10 cellular contexts compared by ENCODE assay signal in genomic region chr11:18280438-18281046, GRCh38. TPM values are rescaled to one million over a fixed set of nuclear protein-coding genes. Genes with fewer than 3 reads are reported as not detected.
DNase-seq lines count a peak whose midpoint lies in the region; ATAC-seq and TF ChIP-seq lines count a peak whose summit lies in the region.
"Had no signal": no experiment of that assay in that cellular context is flagged by ENCODE, and none has a peak within 500 bp of the region (broad histone marks: within the 10 kb centered on the region; RNA-seq: fewer than 3 reads in every experiment).

No MANE protein-coding gene starts in this region.

- H3K4me1 Mint-ChIP-seq in activated B cell treated with CpG ODN at 0.5 μM for 24 hours = peaks cover 41% of the 10 kb centered on the region

- H3K4me1 ChIP-seq in SK-N-SH (ENCODE audit: control insufficient read depth in 1 of 2, insufficient read depth in 2 of 2, low read depth in 1 of 2, low read length in 1 of 2) = no peaks in the 10 kb centered on the region

- H3K4me3 Mint-ChIP-seq in activated B cell treated with CpG ODN at 0.5 μM for 24 hours = peak overlapping the region; percentile 62

- ATAC-seq in GM19452 (IDR thresholded peaks at IDR 0.05; ENCODE audit: unreplicated experiment) = peak; percentile 87
- ATAC-seq in HG03064 (IDR thresholded peaks at IDR 0.05; ENCODE audit: low read depth, unreplicated experiment) = peak; percentile 81
- ATAC-seq in activated B cell treated with CpG ODN at 0.5 μM for 24 hours (ENCODE audit: low read depth) = peak; percentile 79

- intact Hi-C loops in activated B cell treated with CpG ODN at 0.5 μM for 24 hours (cut with micrococcal nuclease) = loop anchor here (1.0 kb wide), 2 partner anchors 37 to 42 kb away; partner anchors contain the start of genes GTF2H1 and HPS5

- no peaks in the 10 kb centered on the region for H4K20me1 ChIP-seq in SK-N-SH (ENCODE audit: insufficient read depth)

- H3K9ac ChIP-seq in SK-N-SH = no peak overlapping the region

- 93% methylated on average over 4 of the region's 4 CpGs for WGBS in SK-N-SH (ENCODE audit: low lambda C conversion rate)

- no peaks in the 10 kb centered on the region for H3K79me2 ChIP-seq in SK-N-SH (ENCODE audit: insufficient read depth)

- in situ Hi-C loops in GM13977 (cut with MboI; ENCODE audit: low pct_unique_long_range_greater_than_20kb, low sequenced_read_pairs, unreplicated experiment) = no loop called here

- TF ChIP-seq EP300 in SK-N-SH (IDR thresholded peaks at IDR 0.05; ENCODE audit: borderline replicate concordance in 1 of 2, low read depth in 1 of 2, low read length in 1 of 2) = no peak

- H3K4me3 ChIP-seq in SK-N-SH (ENCODE audit: low read depth in 2 of 2, low read length in 1 of 2) = no peak overlapping the region

- no peaks in the 10 kb centered on the region for H3K9me3 ChIP-seq in SK-N-SH

- H2AFZ ChIP-seq in SK-N-SH (ENCODE audit: low read depth) = no peak overlapping the region

- no peaks in the 10 kb centered on the region for H3K9me3 Mint-ChIP-seq in activated B cell treated with CpG ODN at 0.5 μM for 24 hours

- H3K27me3 Mint-ChIP-seq in activated B cell treated with CpG ODN at 0.5 μM for 24 hours = no peaks in the 10 kb centered on the region

- H3K4me2 ChIP-seq in SK-N-SH = no peak overlapping the region

- CTCF ChIA-PET in activated B cell treated with CpG ODN at 0.5 μM for 24 hours (lab: Charles Lee) (interaction anchor here (3.8 kb wide), 1 partner anchor 37 kb away, joined by 17 read pairs; no protein-coding TSS in a partner anchor), SK-N-SH (lab: Yijun Ruan, JAX) (no interaction called here)

- H3K27me3 ChIP-seq in SK-N-SH (ENCODE audit: insufficient read depth) = no peaks in the 10 kb centered on the region

- peak overlapping the region; percentile 84 for H3K27ac Mint-ChIP-seq in activated B cell treated with CpG ODN at 0.5 μM for 24 hours

- H3K36me3 ChIP-seq in SK-N-SH (replicated peaks in 1 of 2; ENCODE audit: control insufficient read depth in 1 of 2, insufficient read depth in 2 of 2, low read length in 1 of 2) = peaks cover 46 to 55% of the 10 kb centered on the region in 2 experiments

- POLR2A ChIA-PET in activated B cell treated with CpG ODN at 0.5 μM for 24 hours (lab: Charles Lee) (interaction anchor here (0.6 to 4.1 kb wide), 8 partner anchors 28 to 269 kb away, joined by 3 to 25 read pairs (median 4); partner anchors contain the start of genes GTF2H1, HPS5 and LDHA), SK-N-SH (lab: Yijun Ruan, JAX) (no interaction called here)

- TF ChIP-seq CTCF in GM13977 (IDR thresholded peaks at IDR 0.05; ENCODE audit: extremely low read depth, insufficient read depth, missing control alignments) = no peak
- TF ChIP-seq CTCF in activated B cell treated with CpG ODN at 0.5 μM for 24 hours (IDR thresholded peaks at IDR 0.05) = no peak
- no peak for TF ChIP-seq CTCF in SK-N-SH (IDR thresholded peaks at IDR 0.05)

- H3K27ac ChIP-seq in SK-N-SH (ENCODE audit: low read depth in 2 of 2, low read length in 1 of 2) = no peak overlapping the region

- peaks cover 68% of the 10 kb centered on the region for H3K36me3 Mint-ChIP-seq in activated B cell treated with CpG ODN at 0.5 μM for 24 hours (ENCODE audit: low read depth)

- TF ChIP-seq RAD21 in SK-N-SH (IDR thresholded peaks at IDR 0.05; ENCODE audit: low read length) = no peak

- DNase-seq in GM13977 (ENCODE audit: low spot score) (peak; percentile 57), activated B cell treated with CpG ODN at 0.5 μM for 24 hours (no peak), NCI-H526 treated with DMSO at 0.1 percent for 48 hours (lab: John Stamatoyannopoulos, UW) (no peak), SK-N-SH (no peak), iPS-NIHi11 (ENCODE audit: low spot score) (no peak), A172 (ENCODE audit: low spot score) (no peak)

- no peaks in the 10 kb centered on the region for H3K9me2 ChIP-seq in SK-N-SH

- H3F3A ChIP-seq in SK-N-SH (replicated peaks; ENCODE audit: insufficient read depth) = peaks cover 7% of the 10 kb centered on the region

TF ChIP-seq in SK-N-SH, 30 proteins besides CTCF, POLR2A, EP300 and RAD21:
- no peak for TF ChIP-seq NFIC (IDR thresholded peaks at IDR 0.05; ENCODE audit: borderline replicate concordance)
- no peak for TF ChIP-seq GABPA (IDR thresholded peaks at IDR 0.05; ENCODE audit: low read depth)
- no peak for TF ChIP-seq YY1 (IDR thresholded peaks at IDR 0.05; ENCODE audit: low read depth)
- no peak for TF ChIP-seq TEAD4 (IDR thresholded peaks at IDR 0.05; ENCODE audit: borderline replicate concordance, insufficient read depth)
- TF ChIP-seq POLR2AphosphoS5 (IDR thresholded peaks at IDR 0.05; ENCODE audit: low read depth, low read length) = no peak
- no peak for TF ChIP-seq IRF3 (IDR thresholded peaks at IDR 0.05; ENCODE audit: low read depth, low read length)
- TF ChIP-seq ELF1 (IDR thresholded peaks at IDR 0.05) = no peak
- TF ChIP-seq MEF2A (IDR thresholded peaks at IDR 0.05; ENCODE audit: borderline replicate concordance, low read depth) = no peak
- TF ChIP-seq USF1 (IDR thresholded peaks at IDR 0.05; ENCODE audit: borderline replicate concordance, low read depth) = no peak
- TF ChIP-seq FOXJ3 (CRISPR knock-in tag; IDR thresholded peaks at IDR 0.05) = no peak
- TF ChIP-seq RCOR1 (IDR thresholded peaks at IDR 0.05; ENCODE audit: low read length) = no peak
- no peak for TF ChIP-seq SMC3 (IDR thresholded peaks at IDR 0.05; ENCODE audit: low read depth, low read length)
- TF ChIP-seq CHD2 (IDR thresholded peaks at IDR 0.05; ENCODE audit: low read length, partially characterized antibody) = no peak
- TF ChIP-seq FOSL2 (IDR thresholded peaks at IDR 0.05; ENCODE audit: borderline replicate concordance, low read depth) = no peak
- no peak for TF ChIP-seq JUND (IDR thresholded peaks at IDR 0.05)
- TF ChIP-seq PBX3 (IDR thresholded peaks at IDR 0.05) = no peak
- TF ChIP-seq USF2 (IDR thresholded peaks at IDR 0.05; ENCODE audit: borderline replicate concordance, low read depth, low read length) = no peak

RNA-seq across cellular contexts. Expression of gene SAA1, which starts 14.5 kb away (rescaled TPM):
- total RNA-seq in activated B cell treated with CpG ODN at 0.5 μM for 24 hours = not detected in 2 replicates
- not detected in 2 replicates for polyA plus RNA-seq in SK-N-SH (2012; rRNA removed)
- polyA plus RNA-seq in SK-N-SH (2012; cell fraction: cytosol; rRNA removed) = not detected in 2 replicates
- not detected in 2 replicates for polyA plus RNA-seq in SK-N-SH (2012; cell fraction: nucleus; rRNA removed)
- 60.9 and 71.0 TPM in 2 replicates for total RNA-seq in A172 (2014; rRNA removed; shearing (Covaris generic))

RNA-seq across cellular contexts. Expression of gene SAA2, which starts 32.1 kb away (rescaled TPM):
- total RNA-seq in activated B cell treated with CpG ODN at 0.5 μM for 24 hours = 0.35 TPM in 1 of 2 replicates, not detected in the other
- polyA plus RNA-seq in SK-N-SH (2012; rRNA removed) = not detected in 2 replicates
- 0.04 TPM in 1 of 2 replicates, not detected in the other for polyA plus RNA-seq in SK-N-SH (2012; cell fraction: cytosol; rRNA removed)
- not detected in 2 replicates for polyA plus RNA-seq in SK-N-SH (2012; cell fraction: nucleus; rRNA removed)
- total RNA-seq in A172 (2014; rRNA removed; shearing (Covaris generic)) = 4.9 and 12.9 TPM in 2 replicates

RNA-seq across cellular contexts. Expression of gene HPS5, which starts 41.4 kb away (rescaled TPM):
- 42.6 and 51.0 TPM in 2 replicates for total RNA-seq in activated B cell treated with CpG ODN at 0.5 μM for 24 hours
- 8.2 and 10.8 TPM in 2 replicates for polyA plus RNA-seq in SK-N-SH (2012; rRNA removed)
- 11.4 and 11.9 TPM in 2 replicates for polyA plus RNA-seq in SK-N-SH (2012; cell fraction: cytosol; rRNA removed)
- polyA plus RNA-seq in SK-N-SH (2012; cell fraction: nucleus; rRNA removed) = 9.3 and 13.5 TPM in 2 replicates
- 60.3 and 66.2 TPM in 2 replicates for total RNA-seq in A172 (2014; rRNA removed; shearing (Covaris generic))

RNA-seq across cellular contexts. Expression of gene GTF2H1, which starts 41.8 kb away (rescaled TPM):
- 60.3 and 71.5 TPM in 2 replicates for total RNA-seq in activated B cell treated with CpG ODN at 0.5 μM for 24 hours
- 31.2 and 40.4 TPM in 2 replicates for polyA plus RNA-seq in SK-N-SH (2012; rRNA removed)
- 44.9 and 45.3 TPM in 2 replicates for polyA plus RNA-seq in SK-N-SH (2012; cell fraction: cytosol; rRNA removed)
- 61.5 and 64.3 TPM in 2 replicates for polyA plus RNA-seq in SK-N-SH (2012; cell fraction: nucleus; rRNA removed)
- 140 and 164 TPM in 2 replicates for total RNA-seq in A172 (2014; rRNA removed; shearing (Covaris generic))

RNA-seq across cellular contexts. Expression of gene SAA4, which starts 43.9 kb away (rescaled TPM):
- not detected in 2 replicates for total RNA-seq in activated B cell treated with CpG ODN at 0.5 μM for 24 hours
- not detected in 2 replicates for polyA plus RNA-seq in SK-N-SH (2012; rRNA removed)
- not detected in 2 replicates for polyA plus RNA-seq in SK-N-SH (2012; cell fraction: cytosol; rRNA removed)
- not detected in 2 replicates for polyA plus RNA-seq in SK-N-SH (2012; cell fraction: nucleus; rRNA removed)
- total RNA-seq in A172 (2014; rRNA removed; shearing (Covaris generic)) = 0.43 TPM in 1 of 2 replicates, not detected in the other
- total RNA-seq: Daoy had no signal
- polyA plus RNA-seq: esophagus had no signal

Comparison
In these comparisons a context has a peak if more than half of its experiments do, and no peak if none do; other contexts are left out.
1. RNA of gene SAA1, which starts 14.5 kb away (total RNA-seq): 60.9 to 71.0 TPM in A172; not detected in activated B cell treated with CpG ODN at 0.5 μM for 24 hours; every median in the first group is over 10 times any median in the second.
2. Peak in every context shown above with its lines, with median percentiles within 50 percentile points of each other: ATAC-seq.